In the genomic region with DNA sequence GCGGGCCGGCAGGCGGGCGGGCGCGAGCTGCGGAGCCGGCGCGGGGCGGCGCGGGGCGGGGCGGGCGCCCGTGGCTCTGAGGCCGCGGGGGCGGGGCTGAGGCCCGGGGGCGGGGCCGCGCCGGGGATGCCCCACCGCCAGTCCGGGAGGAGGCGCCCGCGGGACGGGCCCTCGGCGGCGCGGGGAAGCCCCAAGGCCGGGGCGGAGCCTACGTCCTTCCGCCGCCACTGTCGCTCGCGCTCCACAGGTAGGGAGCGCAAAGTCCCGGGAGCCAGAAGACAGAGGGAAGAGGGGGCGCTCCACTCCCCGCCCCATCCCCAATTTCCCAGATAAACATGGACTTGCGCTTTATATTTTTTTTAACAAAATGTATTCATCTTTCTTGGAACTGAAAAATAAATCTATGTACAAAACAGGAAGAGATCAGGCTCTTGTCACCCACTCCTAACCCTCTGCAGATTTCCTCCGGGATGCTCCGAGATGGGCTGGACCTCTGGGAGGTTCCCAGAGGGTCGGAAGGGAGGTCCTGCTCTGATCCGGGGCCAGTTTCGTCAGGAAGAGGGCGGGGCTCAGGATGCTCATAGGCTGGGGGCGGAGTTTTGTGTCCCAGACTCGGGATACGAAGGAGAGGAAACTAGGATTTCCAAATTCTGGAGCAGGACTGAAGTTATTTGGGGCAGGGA, we compare ENCODE assay signal across 8 cellular contexts. TPM values are rescaled to one million over a fixed set of nuclear protein-coding genes. Genes with fewer than 3 reads are reported as not detected.
A peak's percentile ranks its signal among the peaks of the same experiment; 100 is the strongest.
DNase-seq lines count a peak whose midpoint lies in the region; ATAC-seq and TF ChIP-seq lines count a peak whose summit lies in the region.

A gene (minus strand): TSS at position 52 of the 683 bp plus-strand sequence. CDS start 65 bp downstream, outside the sequence.

- TF ChIP-seq CTCF in astrocyte of the cerebellum (IDR thresholded peaks at IDR 0.05; ENCODE audit: low read depth, low read length, missing control alignments): no peak

- peak within 1 kb of the TSS; percentile 74 for H3K4me3 ChIP-seq in astrocyte of the cerebellum (ENCODE audit: low read depth, low read length)
- peak within 1 kb of the TSS; percentile 44 to 56 for H3K4me3 ChIP-seq in aorta (ENCODE audit: low read length in 2 of 2)

- no peaks in the 10 kb centered on the region for H3K27me3 ChIP-seq in aorta (ENCODE audit: control insufficient read depth in 1 of 2, insufficient read depth in 2 of 2, low read length in 1 of 2)

- DNase-seq in GDM1 (lab: John Stamatoyannopoulos, UW) (peak; percentile 62), NCI-H1694 (lab: John Stamatoyannopoulos, UW) (peak; percentile 60), T1000 (lab: John Stamatoyannopoulos, UW) (peak; percentile 77), astrocyte of the cerebellum (ENCODE audit: low read depth) (peak; percentile 45), hepatic stellate cell (ENCODE audit: low spot score) (peak; percentile 95), renal cortical epithelial cell (ENCODE audit: low read depth) (peak; percentile 53), aorta (peak; percentile 92 to 95)

- ATAC-seq in HG02588 (IDR thresholded peaks at IDR 0.05; ENCODE audit: unreplicated experiment) (peak; percentile 63), aorta (ENCODE audit: low FRiP score) (peak; percentile 92)

- in situ Hi-C loops in astrocyte of the cerebellum (cut with HindIII; ENCODE audit: low sequenced_read_pairs): no loop called here

- 1% methylated on average over 38 to 57 of the region's 57 CpGs for WGBS in aorta, 2 donors

- H3K36me3 ChIP-seq in aorta (ENCODE audit: control insufficient read depth in 1 of 2, insufficient read depth in 2 of 2, low read length in 1 of 2): no peaks in the 10 kb centered on the region

- no peaks in the 10 kb centered on the region for H3K4me1 ChIP-seq in aorta (ENCODE audit: control insufficient read depth in 1 of 2, insufficient read depth in 2 of 2, low read length in 2 of 2)

- no peaks in the 10 kb centered on the region for H3K9me3 ChIP-seq in aorta (ENCODE audit: control insufficient read depth, low read length)

- intact Hi-C loops in aorta (cut with DNase I): no loop called here

- H3K27ac ChIP-seq in aorta (ENCODE audit: low read depth in 1 of 2, low read length in 2 of 2): peak within 1 kb of the TSS; percentile 34 to 61

RNA-seq across cellular contexts. Expression of the gene that starts here (rescaled TPM):
- 13.2 and 16.0 TPM in 2 replicates for total RNA-seq in renal cortical epithelial cell
- total RNA-seq in aorta: 10 to 100 TPM; 10.7 to 11.5 TPM
- polyA plus RNA-seq in aorta: 10 to 100 TPM in 1 of 2 donors, 1 to 10 TPM in 1; 5.4 to 29.6 TPM

Comparison
In these comparisons a context has a peak if more than half of its experiments do, and no peak if none do; other contexts are left out.
1. Peak in every context shown above with its lines: DNase-seq, ATAC-seq, H3K4me3 ChIP-seq and H3K27ac ChIP-seq.
2. DNase-seq: peak in every context shown above with its lines; median percentile 95 in hepatic stellate cell; 94 in aorta; 77 in T1000; 62 in GDM1; 60 in NCI-H1694; 53 in renal cortical epithelial cell; 45 in astrocyte of the cerebellum.